In the genomic region with DNA sequence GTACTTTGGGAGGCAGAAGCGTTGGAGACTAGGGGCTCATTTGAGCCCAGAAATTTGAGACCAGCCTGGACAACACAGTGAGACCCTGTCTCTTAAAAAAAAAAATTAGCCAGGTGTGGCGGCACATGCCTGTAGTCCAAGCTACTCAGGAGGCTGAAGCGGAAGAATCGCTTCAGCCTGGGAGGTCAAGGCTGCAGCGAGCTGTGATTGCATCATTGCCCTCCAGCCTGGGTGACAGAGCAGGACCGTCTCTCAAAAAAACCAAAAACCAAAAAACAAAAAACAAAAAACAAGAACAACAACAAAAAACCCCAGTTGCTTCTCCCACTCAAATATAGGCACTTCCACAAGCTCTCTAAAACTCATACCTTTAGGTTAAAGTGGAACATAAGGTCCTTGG, we compare ENCODE assay signal across 11 cellular contexts. TPM values are rescaled to one million over a fixed set of nuclear protein-coding genes. Genes with fewer than 3 reads are reported as not detected.
"Had no signal": no experiment of that assay in that cellular context is flagged by ENCODE, and none has a peak within 500 bp of the region (broad histone marks: within the 10 kb centered on the region; RNA-seq: fewer than 3 reads in every experiment).

No MANE protein-coding gene starts in this region.

- H3K36me3 ChIP-seq: HAP-1 had no signal

- H3K27ac ChIP-seq: GM23248 had no signal

- H3K9ac ChIP-seq: GM23248 had no signal

- H3K9me3 ChIP-seq: HAP-1 had no signal

- H3K4me3 ChIP-seq: GM23248, GM23338, HAP-1 had no signal

- DNase-seq: GM23248, GOT3, H7, H9, HCEC 1CT, HFFc6 had no signal

- H2AFZ ChIP-seq: GM23248, GM23338 had no signal

- FAIRE-seq: H1, H54 had no signal

- ATAC-seq: GM23338, HCT116 had no signal

- H3K4me2 ChIP-seq: GM23338 had no signal

RNA-seq across cellular contexts. Expression of a gene that starts 27.4 kb away (rescaled TPM):
- total RNA-seq: GM23248, GM23338, H1, H7, H9, HFFc6 had no signal
- polyA plus RNA-seq: GM23248, GM23338 had no signal
